11 cellular contexts compared by ENCODE assay signal in the genomic region with DNA sequence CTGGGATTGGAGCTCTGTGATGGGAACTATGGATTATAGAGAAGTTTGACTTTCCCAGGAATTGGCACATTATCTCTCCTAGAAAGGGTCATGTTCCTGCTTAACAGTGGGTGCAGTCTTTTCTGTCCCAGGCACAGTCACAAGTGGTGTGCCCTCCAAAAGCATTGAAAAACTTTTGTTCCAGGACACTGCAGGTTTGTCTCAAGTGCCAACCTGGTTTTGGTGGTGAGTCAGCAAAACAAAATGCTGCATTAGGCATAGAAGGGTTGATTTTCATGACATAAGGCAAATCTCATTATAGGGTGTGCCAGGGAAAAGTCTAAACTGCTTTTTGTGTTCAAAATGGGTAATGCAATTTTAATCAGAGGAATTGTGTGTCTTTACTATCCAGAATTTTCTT. TPM values are rescaled to one million over a fixed set of nuclear protein-coding genes. Genes with fewer than 3 reads are reported as not detected.
DNase-seq lines count a peak whose midpoint lies in the region; ATAC-seq and TF ChIP-seq lines count a peak whose summit lies in the region.
"Had no signal": no experiment of that assay in that cellular context is flagged by ENCODE, and none has a peak within 500 bp of the region (broad histone marks: within the 10 kb centered on the region; RNA-seq: fewer than 3 reads in every experiment).

No MANE protein-coding gene starts in this region.

- no peaks in the 10 kb centered on the region for H4K20me1 ChIP-seq in osteoblast (ENCODE audit: insufficient read depth, low read length)

- no peak for TF ChIP-seq CTCF in brain (conservative IDR thresholded peaks at IDR 0.05)
- TF ChIP-seq CTCF in osteoblast (IDR thresholded peaks at IDR 0.05; ENCODE audit: extremely low read depth, low read depth, low read length), result no peak
- no peak for TF ChIP-seq CTCF in brain microvascular endothelial cell (IDR thresholded peaks at IDR 0.05; ENCODE audit: low read depth, low read length, missing control alignments)

- H3K27ac Mint-ChIP-seq in brain, result peak overlapping the region in 3 of 5 experiments; percentile 28 to 57 (median 29)
- H3K27ac Mint-ChIP-seq in stimulated activated memory B cell treated with anti-CD40 and anti-IgM and Interleukin-4, amounts not matched to agents 10 μg/mL and 1 μg/mL and 100 μg/mL, for 72 hours, result no peak overlapping the region
- H3K27ac Mint-ChIP-seq: activated CD4-positive, alpha-beta T cell treated with anti-CD3 and anti-CD28 coated beads, Interleukin-2, amount 10 ng/mL, durations not matched to agents 7 days and 5 days had no signal

- peaks cover 28% of the 10 kb centered on the region for H3K4me1 ChIP-seq in osteoblast (ENCODE audit: insufficient read depth, low read length)

- intact Hi-C loops in Right ventricle myocardium superior (cut with DNase I), result no loop called here

- H3K36me3 Mint-ChIP-seq in brain, result no peaks in the 10 kb centered on the region
- peaks cover 48% of the 10 kb centered on the region for H3K36me3 Mint-ChIP-seq in stimulated activated memory B cell treated with anti-CD40 and anti-IgM and Interleukin-4, amounts not matched to agents 10 μg/mL and 1 μg/mL and 100 μg/mL, for 72 hours

- no peak overlapping the region for H3K4me2 ChIP-seq in osteoblast (ENCODE audit: insufficient read depth, low read length)

- peak; percentile 36 for DNase-seq in Daoy (ENCODE audit: low read depth)
- peak; percentile 37 for DNase-seq in MG63
- no peak for DNase-seq in osteoblast (ENCODE audit: insufficient read length, low spot score, missing footprints)
- DNase-seq in Right ventricle myocardium superior, result no peak
- DNase-seq in brain microvascular endothelial cell, result no peak
- no peak for DNase-seq in DMS153 (lab: John Stamatoyannopoulos, UW)
- DNase-seq: activated CD4-positive, alpha-beta T cell treated with anti-CD3 and anti-CD28 coated beads, Interleukin-2, amount 10 ng/mL, durations not matched to agents 7 days and 5 days; NCI-H1048 had no signal

- H3K27me3 ChIP-seq in MG63 (no peaks in the 10 kb centered on the region), osteoblast (ENCODE audit: insufficient read depth, low read length) (no peaks in the 10 kb centered on the region), brain microvascular endothelial cell (replicated peaks) (no peaks in the 10 kb centered on the region)

- no peak overlapping the region for H2AFZ ChIP-seq in osteoblast (ENCODE audit: low read length)

- peaks cover 0 to 5% (median 0%) of the 10 kb centered on the region in 5 experiments for H3K9me3 Mint-ChIP-seq in brain
- no peaks in the 10 kb centered on the region for H3K9me3 Mint-ChIP-seq in stimulated activated memory B cell treated with anti-CD40 and anti-IgM and Interleukin-4, amounts not matched to agents 10 μg/mL and 1 μg/mL and 100 μg/mL, for 72 hours
- H3K9me3 Mint-ChIP-seq: activated CD4-positive, alpha-beta T cell treated with anti-CD3 and anti-CD28 coated beads, Interleukin-2, amount 10 ng/mL, durations not matched to agents 7 days and 5 days had no signal

- H3K9me3 ChIP-seq in MG63, result no peaks in the 10 kb centered on the region
- H3K9me3 ChIP-seq in osteoblast (ENCODE audit: low read depth, low read length), result no peaks in the 10 kb centered on the region

- H3K27me3 Mint-ChIP-seq in brain, result peaks cover 31% of the 10 kb centered on the region
- no peaks in the 10 kb centered on the region for H3K27me3 Mint-ChIP-seq in stimulated activated memory B cell treated with anti-CD40 and anti-IgM and Interleukin-4, amounts not matched to agents 10 μg/mL and 1 μg/mL and 100 μg/mL, for 72 hours
- H3K27me3 Mint-ChIP-seq: activated CD4-positive, alpha-beta T cell treated with anti-CD3 and anti-CD28 coated beads, Interleukin-2, amount 10 ng/mL, durations not matched to agents 7 days and 5 days had no signal

- H3K79me2 ChIP-seq in osteoblast (ENCODE audit: insufficient read depth, low read length), result peaks cover 23% of the 10 kb centered on the region

- H3K4me3 ChIP-seq in MG63 (no peak overlapping the region), osteoblast (ENCODE audit: insufficient read depth, low read length) (no peak overlapping the region), brain microvascular endothelial cell (ENCODE audit: low read depth, low read length) (no peak overlapping the region)
- H3K4me3 ChIP-seq: skin epidermis had no signal

- H3K4me1 Mint-ChIP-seq in brain, result peaks cover 23% of the 10 kb centered on the region
- H3K4me1 Mint-ChIP-seq in stimulated activated memory B cell treated with anti-CD40 and anti-IgM and Interleukin-4, amounts not matched to agents 10 μg/mL and 1 μg/mL and 100 μg/mL, for 72 hours, result peaks cover 41% of the 10 kb centered on the region

- no peak for ATAC-seq in stimulated activated memory B cell treated with anti-CD40 and anti-IgM and Interleukin-4, amounts not matched to agents 10 μg/mL and 1 μg/mL and 100 μg/mL, for 72 hours
- ATAC-seq in Right ventricle myocardium superior (ENCODE audit: poor library complexity), result no peak

- in situ Hi-C loops in brain microvascular endothelial cell (cut with HindIII; ENCODE audit: low pct_ligation_motif_present, low sequenced_read_pairs), result loop anchor here (25.0 kb wide), 2 partner anchors 431 to 631 kb away; no protein-coding TSS in a partner anchor

- no peaks in the 10 kb centered on the region for H3K36me3 ChIP-seq in MG63
- peaks cover 7% of the 10 kb centered on the region for H3K36me3 ChIP-seq in osteoblast (ENCODE audit: insufficient read depth, low read length)
- H3K36me3 ChIP-seq in brain microvascular endothelial cell (replicated peaks), result no peaks in the 10 kb centered on the region

- H3K4me3 Mint-ChIP-seq in brain, result no peak overlapping the region
- no peak overlapping the region for H3K4me3 Mint-ChIP-seq in stimulated activated memory B cell treated with anti-CD40 and anti-IgM and Interleukin-4, amounts not matched to agents 10 μg/mL and 1 μg/mL and 100 μg/mL, for 72 hours
- H3K4me3 Mint-ChIP-seq: activated CD4-positive, alpha-beta T cell treated with anti-CD3 and anti-CD28 coated beads, Interleukin-2, amount 10 ng/mL, durations not matched to agents 7 days and 5 days had no signal

- H3K27ac ChIP-seq in osteoblast (ENCODE audit: low read depth, low read length) (peak overlapping the region; percentile 66), brain microvascular endothelial cell (no peak overlapping the region)

RNA-seq across cellular contexts. Expression of a gene that starts 4.9 kb away (rescaled TPM):
- 43.1 and 54.4 TPM in 2 replicates for total RNA-seq in Daoy (2014; rRNA removed; shearing (Covaris generic))
- 0.36 and 2.6 TPM in 2 replicates for total RNA-seq in MG63 (2014; rRNA removed; shearing (Covaris generic); ENCODE audit: low replicate concordance)
- 25.7 TPM for polyA plus RNA-seq in brain (ENCODE audit: insufficient read depth, low read depth, low replicate concordance)
- total RNA-seq in osteoblast, result 24.2 and 46.3 TPM in 2 replicates
- 21.4 TPM for total RNA-seq in Right ventricle myocardium superior

RNA-seq across cellular contexts. Expression of a gene that starts 19.1 kb away (rescaled TPM):
- total RNA-seq in Daoy (2014; rRNA removed; shearing (Covaris generic)), result 28.3 and 36.4 TPM in 2 replicates
- 19.0 and 30.7 TPM in 2 replicates for total RNA-seq in MG63 (2014; rRNA removed; shearing (Covaris generic); ENCODE audit: low replicate concordance)
- polyA plus RNA-seq in brain (ENCODE audit: insufficient read depth, low read depth, low replicate concordance), result 5.4 TPM
- 20.3 and 20.6 TPM in 2 replicates for total RNA-seq in osteoblast
- total RNA-seq in Right ventricle myocardium superior, result 13.3 TPM

Comparison
In these comparisons a context has a peak if more than half of its experiments do, and no peak if none do; other contexts are left out.
1. DNase-seq: peak in Daoy (single experiment) and MG63 (single experiment); none in osteoblast (single experiment), Right ventricle myocardium superior (single experiment), brain microvascular endothelial cell (single experiment) and DMS153 (single experiment).